In the genomic region with DNA sequence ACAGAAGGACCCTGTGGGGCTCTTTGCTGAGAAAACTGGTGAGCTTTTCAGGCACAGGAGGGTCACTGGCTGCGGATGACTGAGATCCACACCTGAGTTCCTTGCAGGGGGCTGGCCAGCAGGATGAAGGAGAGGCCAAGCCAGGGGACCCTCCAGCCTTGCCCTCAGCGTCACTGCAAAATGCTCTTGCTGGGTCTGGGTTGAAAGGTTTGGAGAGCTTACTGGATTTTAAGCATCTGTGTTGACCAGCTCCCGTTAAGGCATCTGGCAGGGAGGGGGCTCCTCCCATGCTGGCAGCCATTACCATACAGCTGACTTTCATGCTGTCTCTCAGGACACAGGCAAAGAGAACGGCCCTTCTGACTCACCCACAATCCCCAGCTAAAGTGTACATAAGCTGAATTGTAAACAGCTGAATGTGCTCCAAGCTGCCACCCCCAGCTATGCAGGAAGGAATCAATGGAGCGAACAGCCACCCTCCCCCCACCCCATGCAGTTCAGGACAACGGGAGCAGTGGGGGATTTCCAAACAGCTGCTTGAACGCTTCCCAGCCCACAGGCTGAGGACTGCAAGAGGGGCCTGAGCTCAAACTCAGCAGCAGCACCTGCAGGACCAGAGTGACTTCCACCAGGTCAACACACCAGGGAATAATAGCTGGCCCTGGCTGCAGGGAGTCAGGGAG, we compare ENCODE assay signal across 1 cellular context.
TF ChIP-seq lines count a peak whose summit lies in the region.

No MANE protein-coding gene starts in this region.

TF ChIP-seq in HepG2, 621 proteins besides CTCF, POLR2A, EP300 and RAD21 (continued from another document):
- TF ChIP-seq, protein P1, sequence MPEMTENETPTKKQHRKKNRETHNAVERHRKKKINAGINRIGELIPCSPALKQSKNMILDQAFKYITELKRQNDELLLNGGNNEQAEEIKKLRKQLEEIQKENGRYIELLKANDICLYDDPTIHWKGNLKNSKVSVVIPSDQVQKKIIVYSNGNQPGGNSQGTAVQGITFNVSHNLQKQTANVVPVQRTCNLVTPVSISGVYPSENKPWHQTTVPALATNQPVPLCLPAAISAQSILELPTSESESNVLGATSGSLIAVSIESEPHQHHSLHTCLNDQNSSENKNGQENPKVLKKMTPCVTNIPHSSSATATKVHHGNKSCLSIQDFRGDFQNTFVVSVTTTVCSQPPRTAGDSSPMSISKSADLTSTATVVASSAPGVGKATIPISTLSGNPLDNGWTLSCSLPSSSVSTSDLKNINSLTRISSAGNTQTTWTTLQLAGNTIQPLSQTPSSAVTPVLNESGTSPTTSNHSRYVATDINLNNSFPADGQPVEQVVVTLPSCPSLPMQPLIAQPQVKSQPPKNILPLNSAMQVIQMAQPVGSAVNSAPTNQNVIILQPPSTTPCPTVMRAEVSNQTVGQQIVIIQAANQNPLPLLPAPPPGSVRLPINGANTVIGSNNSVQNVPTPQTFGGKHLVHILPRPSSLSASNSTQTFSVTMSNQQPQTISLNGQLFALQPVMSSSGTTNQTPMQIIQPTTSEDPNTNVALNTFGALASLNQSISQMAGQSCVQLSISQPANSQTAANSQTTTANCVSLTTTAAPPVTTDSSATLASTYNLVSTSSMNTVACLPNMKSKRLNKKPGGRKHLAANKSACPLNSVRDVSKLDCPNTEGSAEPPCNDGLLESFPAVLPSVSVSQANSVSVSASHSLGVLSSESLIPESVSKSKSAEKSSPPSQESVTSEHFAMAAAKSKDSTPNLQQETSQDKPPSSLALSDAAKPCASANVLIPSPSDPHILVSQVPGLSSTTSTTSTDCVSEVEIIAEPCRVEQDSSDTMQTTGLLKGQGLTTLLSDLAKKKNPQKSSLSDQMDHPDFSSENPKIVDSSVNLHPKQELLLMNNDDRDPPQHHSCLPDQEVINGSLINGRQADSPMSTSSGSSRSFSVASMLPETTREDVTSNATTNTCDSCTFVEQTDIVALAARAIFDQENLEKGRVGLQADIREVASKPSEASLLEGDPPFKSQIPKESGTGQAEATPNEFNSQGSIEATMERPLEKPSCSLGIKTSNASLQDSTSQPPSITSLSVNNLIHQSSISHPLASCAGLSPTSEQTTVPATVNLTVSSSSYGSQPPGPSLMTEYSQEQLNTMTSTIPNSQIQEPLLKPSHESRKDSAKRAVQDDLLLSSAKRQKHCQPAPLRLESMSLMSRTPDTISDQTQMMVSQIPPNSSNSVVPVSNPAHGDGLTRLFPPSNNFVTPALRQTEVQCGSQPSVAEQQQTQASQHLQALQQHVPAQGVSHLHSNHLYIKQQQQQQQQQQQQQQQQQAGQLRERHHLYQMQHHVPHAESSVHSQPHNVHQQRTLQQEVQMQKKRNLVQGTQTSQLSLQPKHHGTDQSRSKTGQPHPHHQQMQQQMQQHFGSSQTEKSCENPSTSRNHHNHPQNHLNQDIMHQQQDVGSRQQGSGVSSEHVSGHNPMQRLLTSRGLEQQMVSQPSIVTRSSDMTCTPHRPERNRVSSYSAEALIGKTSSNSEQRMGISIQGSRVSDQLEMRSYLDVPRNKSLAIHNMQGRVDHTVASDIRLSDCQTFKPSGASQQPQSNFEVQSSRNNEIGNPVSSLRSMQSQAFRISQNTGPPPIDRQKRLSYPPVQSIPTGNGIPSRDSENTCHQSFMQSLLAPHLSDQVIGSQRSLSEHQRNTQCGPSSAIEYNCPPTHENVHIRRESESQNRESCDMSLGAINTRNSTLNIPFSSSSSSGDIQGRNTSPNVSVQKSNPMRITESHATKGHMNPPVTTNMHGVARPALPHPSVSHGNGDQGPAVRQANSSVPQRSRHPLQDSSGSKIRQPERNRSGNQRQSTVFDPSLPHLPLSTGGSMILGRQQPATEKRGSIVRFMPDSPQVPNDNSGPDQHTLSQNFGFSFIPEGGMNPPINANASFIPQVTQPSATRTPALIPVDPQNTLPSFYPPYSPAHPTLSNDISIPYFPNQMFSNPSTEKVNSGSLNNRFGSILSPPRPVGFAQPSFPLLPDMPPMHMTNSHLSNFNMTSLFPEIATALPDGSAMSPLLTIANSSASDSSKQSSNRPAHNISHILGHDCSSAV (CRISPR knock-in tag; IDR thresholded peaks at IDR 0.05; ENCODE audit: borderline replicate concordance) = no peak
